Comparison of ENCODE assay signal across 1 cellular context in genomic region chr17:29126268-29126923, GRCh38.
TF ChIP-seq lines count a peak whose summit lies in the region.

No MANE protein-coding gene starts in this region.

TF ChIP-seq in HepG2, 621 proteins besides CTCF, POLR2A, EP300 and RAD21 (continued from another document):
- TF ChIP-seq AGO1 (IDR thresholded peaks at IDR 0.05; ENCODE audit: low read depth, low read length, poor library complexity, severe bottlenecking), result no peak
- no peak for TF ChIP-seq KDM1A (CRISPR knock-in tag; IDR thresholded peaks at IDR 0.05)
- TF ChIP-seq ZNF644 (CRISPR knock-in tag; IDR thresholded peaks at IDR 0.05; ENCODE audit: low read depth), result no peak
- TF ChIP-seq, protein P1, sequence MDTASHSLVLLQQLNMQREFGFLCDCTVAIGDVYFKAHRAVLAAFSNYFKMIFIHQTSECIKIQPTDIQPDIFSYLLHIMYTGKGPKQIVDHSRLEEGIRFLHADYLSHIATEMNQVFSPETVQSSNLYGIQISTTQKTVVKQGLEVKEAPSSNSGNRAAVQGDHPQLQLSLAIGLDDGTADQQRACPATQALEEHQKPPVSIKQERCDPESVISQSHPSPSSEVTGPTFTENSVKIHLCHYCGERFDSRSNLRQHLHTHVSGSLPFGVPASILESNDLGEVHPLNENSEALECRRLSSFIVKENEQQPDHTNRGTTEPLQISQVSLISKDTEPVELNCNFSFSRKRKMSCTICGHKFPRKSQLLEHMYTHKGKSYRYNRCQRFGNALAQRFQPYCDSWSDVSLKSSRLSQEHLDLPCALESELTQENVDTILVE (CRISPR knock-in tag; IDR thresholded peaks at IDR 0.05), result no peak
- TF ChIP-seq ZNF883 (CRISPR knock-in tag; IDR thresholded peaks at IDR 0.05; ENCODE audit: not compliant biosample characterization), result no peak
- no peak for TF ChIP-seq AHR (CRISPR knock-in tag; IDR thresholded peaks at IDR 0.05)
- no peak for TF ChIP-seq ZNF768 (CRISPR knock-in tag; IDR thresholded peaks at IDR 0.05)
- TF ChIP-seq CENPBD1 (CRISPR knock-in tag; IDR thresholded peaks at IDR 0.05; ENCODE audit: borderline replicate concordance, low read depth), result no peak
- no peak for TF ChIP-seq TFDP1 (CRISPR knock-in tag; IDR thresholded peaks at IDR 0.05; ENCODE audit: borderline replicate concordance)
- no peak for TF ChIP-seq PHF5A (CRISPR knock-in tag; IDR thresholded peaks at IDR 0.05; ENCODE audit: low read depth, unreplicated experiment)
- no peak for TF ChIP-seq ZBTB7A (CRISPR knock-in tag; IDR thresholded peaks at IDR 0.05)
TF ChIP-seq in HepG2: peak in this region for 0.
